1 cellular context compared by ENCODE assay signal in the genomic region with DNA sequence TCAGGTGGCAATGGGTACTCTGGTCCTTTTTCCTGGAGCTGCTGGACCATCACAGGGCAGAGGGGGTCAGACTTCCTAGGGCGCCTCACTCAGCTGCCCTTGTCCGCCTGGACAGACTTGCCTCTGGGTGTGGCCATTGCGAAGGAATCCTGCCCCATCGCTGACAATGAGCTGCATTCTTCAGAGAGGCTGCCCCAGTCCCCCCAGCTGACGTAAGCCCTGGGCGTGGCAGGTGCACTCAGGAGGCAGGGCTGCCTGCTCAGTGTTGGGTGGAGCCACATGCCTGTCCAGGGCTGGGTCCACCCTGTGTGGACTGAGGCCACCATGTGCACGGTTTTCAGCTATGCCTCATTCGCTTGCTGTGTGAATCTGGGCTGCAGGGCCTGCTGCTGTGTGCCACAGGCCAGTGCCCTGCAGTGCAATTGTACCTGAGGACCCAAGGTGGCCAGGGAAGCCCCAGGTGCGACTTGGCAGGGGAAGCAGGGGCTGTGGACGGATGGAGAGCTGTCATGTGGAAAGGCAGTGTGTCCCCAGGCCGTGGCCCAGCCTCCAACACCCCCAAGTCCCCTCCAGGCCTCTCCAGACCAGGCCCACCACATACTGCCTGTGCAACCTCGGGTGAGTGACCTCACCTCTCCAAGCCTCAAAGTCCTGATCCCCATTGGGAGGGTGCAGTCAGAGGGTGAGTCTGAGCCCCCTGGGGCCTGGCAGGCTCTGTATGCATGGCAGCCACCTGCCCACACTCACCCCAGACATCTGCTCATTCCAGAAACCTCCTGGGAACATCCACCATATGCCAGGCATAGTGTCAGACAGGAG.
TF ChIP-seq lines count a peak whose summit lies in the region.

No MANE protein-coding gene starts in this region.

TF ChIP-seq in K562, 482 proteins besides CTCF, POLR2A, EP300 and RAD21 (continued from another document and continues in another):
- TF ChIP-seq, protein P1, sequence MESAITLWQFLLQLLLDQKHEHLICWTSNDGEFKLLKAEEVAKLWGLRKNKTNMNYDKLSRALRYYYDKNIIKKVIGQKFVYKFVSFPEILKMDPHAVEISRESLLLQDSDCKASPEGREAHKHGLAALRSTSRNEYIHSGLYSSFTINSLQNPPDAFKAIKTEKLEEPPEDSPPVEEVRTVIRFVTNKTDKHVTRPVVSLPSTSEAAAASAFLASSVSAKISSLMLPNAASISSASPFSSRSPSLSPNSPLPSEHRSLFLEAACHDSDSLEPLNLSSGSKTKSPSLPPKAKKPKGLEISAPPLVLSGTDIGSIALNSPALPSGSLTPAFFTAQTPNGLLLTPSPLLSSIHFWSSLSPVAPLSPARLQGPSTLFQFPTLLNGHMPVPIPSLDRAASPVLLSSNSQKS (CRISPR knock-in tag; IDR thresholded peaks at IDR 0.05) = no peak
- TF ChIP-seq, protein P2, sequence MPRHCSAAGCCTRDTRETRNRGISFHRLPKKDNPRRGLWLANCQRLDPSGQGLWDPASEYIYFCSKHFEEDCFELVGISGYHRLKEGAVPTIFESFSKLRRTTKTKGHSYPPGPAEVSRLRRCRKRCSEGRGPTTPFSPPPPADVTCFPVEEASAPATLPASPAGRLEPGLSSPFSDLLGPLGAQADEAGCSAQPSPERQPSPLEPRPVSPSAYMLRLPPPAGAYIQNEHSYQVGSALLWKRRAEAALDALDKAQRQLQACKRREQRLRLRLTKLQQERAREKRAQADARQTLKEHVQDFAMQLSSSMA (CRISPR knock-in tag; IDR thresholded peaks at IDR 0.05) = no peak
- TF ChIP-seq, protein P3, sequence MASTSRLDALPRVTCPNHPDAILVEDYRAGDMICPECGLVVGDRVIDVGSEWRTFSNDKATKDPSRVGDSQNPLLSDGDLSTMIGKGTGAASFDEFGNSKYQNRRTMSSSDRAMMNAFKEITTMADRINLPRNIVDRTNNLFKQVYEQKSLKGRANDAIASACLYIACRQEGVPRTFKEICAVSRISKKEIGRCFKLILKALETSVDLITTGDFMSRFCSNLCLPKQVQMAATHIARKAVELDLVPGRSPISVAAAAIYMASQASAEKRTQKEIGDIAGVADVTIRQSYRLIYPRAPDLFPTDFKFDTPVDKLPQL (IDR thresholded peaks at IDR 0.05; ENCODE audit: extremely low read depth, insufficient read length) = no peak
- no peak for TF ChIP-seq NR1H2 (CRISPR knock-in tag; IDR thresholded peaks at IDR 0.05)
- TF ChIP-seq HMG20A (CRISPR knock-in tag; conservative IDR thresholded peaks at IDR 0.05) = no peak
- TF ChIP-seq, protein P4, sequence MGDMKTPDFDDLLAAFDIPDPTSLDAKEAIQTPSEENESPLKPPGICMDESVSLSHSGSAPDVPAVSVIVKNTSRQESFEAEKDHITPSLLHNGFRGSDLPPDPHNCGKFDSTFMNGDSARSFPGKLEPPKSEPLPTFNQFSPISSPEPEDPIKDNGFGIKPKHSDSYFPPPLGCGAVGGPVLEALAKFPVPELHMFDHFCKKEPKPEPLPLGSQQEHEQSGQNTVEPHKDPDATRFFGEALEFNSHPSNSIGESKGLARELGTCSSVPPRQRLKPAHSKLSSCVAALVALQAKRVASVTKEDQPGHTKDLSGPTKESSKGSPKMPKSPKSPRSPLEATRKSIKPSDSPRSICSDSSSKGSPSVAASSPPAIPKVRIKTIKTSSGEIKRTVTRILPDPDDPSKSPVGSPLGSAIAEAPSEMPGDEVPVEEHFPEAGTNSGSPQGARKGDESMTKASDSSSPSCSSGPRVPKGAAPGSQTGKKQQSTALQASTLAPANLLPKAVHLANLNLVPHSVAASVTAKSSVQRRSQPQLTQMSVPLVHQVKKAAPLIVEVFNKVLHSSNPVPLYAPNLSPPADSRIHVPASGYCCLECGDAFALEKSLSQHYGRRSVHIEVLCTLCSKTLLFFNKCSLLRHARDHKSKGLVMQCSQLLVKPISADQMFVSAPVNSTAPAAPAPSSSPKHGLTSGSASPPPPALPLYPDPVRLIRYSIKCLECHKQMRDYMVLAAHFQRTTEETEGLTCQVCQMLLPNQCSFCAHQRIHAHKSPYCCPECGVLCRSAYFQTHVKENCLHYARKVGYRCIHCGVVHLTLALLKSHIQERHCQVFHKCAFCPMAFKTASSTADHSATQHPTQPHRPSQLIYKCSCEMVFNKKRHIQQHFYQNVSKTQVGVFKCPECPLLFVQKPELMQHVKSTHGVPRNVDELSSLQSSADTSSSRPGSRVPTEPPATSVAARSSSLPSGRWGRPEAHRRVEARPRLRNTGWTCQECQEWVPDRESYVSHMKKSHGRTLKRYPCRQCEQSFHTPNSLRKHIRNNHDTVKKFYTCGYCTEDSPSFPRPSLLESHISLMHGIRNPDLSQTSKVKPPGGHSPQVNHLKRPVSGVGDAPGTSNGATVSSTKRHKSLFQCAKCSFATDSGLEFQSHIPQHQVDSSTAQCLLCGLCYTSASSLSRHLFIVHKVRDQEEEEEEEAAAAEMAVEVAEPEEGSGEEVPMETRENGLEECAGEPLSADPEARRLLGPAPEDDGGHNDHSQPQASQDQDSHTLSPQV (IDR thresholded peaks at IDR 0.05) = no peak
- peak; percentile 36; the same call in 1 of the 2 replicates for TF ChIP-seq MXI1 (IDR thresholded peaks at IDR 0.05; ENCODE audit: low read depth, low read length)
- no peak for TF ChIP-seq MEIS2 (IDR thresholded peaks at IDR 0.05; ENCODE audit: partially characterized antibody)
- TF ChIP-seq FOSL1 (tag; conservative IDR thresholded peaks at IDR 0.05) = no peak
- TF ChIP-seq HMGN3 (IDR thresholded peaks at IDR 0.05; ENCODE audit: borderline replicate concordance, extremely low read depth, insufficient read length, low read depth, low read length) = no peak
- no peak for TF ChIP-seq PYGO2 (tag; IDR thresholded peaks at IDR 0.05)
- no peak for TF ChIP-seq KLF13 (tag; IDR thresholded peaks at IDR 0.05; ENCODE audit: borderline replicate concordance, low read depth)
- TF ChIP-seq, protein P5, sequence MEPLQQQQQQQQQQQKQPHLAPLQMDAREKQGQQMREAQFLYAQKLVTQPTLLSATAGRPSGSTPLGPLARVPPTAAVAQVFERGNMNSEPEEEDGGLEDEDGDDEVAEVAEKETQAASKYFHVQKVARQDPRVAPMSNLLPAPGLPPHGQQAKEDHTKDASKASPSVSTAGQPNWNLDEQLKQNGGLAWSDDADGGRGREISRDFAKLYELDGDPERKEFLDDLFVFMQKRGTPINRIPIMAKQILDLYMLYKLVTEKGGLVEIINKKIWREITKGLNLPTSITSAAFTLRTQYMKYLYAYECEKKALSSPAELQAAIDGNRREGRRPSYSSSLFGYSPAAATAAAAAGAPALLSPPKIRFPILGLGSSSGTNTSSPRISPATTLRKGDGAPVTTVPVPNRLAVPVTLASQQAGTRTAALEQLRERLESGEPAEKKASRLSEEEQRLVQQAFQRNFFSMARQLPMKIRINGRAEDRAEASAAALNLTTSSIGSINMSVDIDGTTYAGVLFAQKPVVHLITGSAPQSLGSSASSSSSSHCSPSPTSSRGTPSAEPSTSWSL (CRISPR knock-in tag; IDR thresholded peaks at IDR 0.05; ENCODE audit: borderline replicate concordance) = no peak
- no peak for TF ChIP-seq TAF7 (tag; IDR thresholded peaks at IDR 0.05)
- TF ChIP-seq SMARCA5 (IDR thresholded peaks at IDR 0.05) = no peak
- TF ChIP-seq, protein P6, sequence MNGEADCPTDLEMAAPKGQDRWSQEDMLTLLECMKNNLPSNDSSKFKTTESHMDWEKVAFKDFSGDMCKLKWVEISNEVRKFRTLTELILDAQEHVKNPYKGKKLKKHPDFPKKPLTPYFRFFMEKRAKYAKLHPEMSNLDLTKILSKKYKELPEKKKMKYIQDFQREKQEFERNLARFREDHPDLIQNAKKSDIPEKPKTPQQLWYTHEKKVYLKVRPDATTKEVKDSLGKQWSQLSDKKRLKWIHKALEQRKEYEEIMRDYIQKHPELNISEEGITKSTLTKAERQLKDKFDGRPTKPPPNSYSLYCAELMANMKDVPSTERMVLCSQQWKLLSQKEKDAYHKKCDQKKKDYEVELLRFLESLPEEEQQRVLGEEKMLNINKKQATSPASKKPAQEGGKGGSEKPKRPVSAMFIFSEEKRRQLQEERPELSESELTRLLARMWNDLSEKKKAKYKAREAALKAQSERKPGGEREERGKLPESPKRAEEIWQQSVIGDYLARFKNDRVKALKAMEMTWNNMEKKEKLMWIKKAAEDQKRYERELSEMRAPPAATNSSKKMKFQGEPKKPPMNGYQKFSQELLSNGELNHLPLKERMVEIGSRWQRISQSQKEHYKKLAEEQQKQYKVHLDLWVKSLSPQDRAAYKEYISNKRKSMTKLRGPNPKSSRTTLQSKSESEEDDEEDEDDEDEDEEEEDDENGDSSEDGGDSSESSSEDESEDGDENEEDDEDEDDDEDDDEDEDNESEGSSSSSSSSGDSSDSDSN (IDR thresholded peaks at IDR 0.05; ENCODE audit: borderline replicate concordance in 1 of 2, low read depth in 2 of 2, low read length in 2 of 2) = no peak
- TF ChIP-seq, protein P7, sequence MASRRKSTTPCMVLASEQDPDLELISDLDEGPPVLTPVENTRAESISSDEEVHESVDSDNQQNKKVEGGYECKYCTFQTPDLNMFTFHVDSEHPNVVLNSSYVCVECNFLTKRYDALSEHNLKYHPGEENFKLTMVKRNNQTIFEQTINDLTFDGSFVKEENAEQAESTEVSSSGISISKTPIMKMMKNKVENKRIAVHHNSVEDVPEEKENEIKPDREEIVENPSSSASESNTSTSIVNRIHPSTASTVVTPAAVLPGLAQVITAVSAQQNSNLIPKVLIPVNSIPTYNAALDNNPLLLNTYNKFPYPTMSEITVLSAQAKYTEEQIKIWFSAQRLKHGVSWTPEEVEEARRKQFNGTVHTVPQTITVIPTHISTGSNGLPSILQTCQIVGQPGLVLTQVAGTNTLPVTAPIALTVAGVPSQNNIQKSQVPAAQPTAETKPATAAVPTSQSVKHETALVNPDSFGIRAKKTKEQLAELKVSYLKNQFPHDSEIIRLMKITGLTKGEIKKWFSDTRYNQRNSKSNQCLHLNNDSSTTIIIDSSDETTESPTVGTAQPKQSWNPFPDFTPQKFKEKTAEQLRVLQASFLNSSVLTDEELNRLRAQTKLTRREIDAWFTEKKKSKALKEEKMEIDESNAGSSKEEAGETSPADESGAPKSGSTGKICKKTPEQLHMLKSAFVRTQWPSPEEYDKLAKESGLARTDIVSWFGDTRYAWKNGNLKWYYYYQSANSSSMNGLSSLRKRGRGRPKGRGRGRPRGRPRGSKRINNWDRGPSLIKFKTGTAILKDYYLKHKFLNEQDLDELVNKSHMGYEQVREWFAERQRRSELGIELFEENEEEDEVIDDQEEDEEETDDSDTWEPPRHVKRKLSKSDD (conservative IDR thresholded peaks at IDR 0.05; ENCODE audit: low read length) = no peak
- no peak for TF ChIP-seq NFIX (CRISPR knock-in tag; IDR thresholded peaks at IDR 0.05; ENCODE audit: low read depth)
- TF ChIP-seq ZC3H11A (IDR thresholded peaks at IDR 0.05; ENCODE audit: low read depth, low read length) = no peak
- peak in 1 of 2 experiments; percentile 91; a peak in 2 of 4 replicates for TF ChIP-seq TEAD1 (CRISPR knock-in tag; IDR thresholded peaks at IDR 0.05)
- TF ChIP-seq, protein P8, sequence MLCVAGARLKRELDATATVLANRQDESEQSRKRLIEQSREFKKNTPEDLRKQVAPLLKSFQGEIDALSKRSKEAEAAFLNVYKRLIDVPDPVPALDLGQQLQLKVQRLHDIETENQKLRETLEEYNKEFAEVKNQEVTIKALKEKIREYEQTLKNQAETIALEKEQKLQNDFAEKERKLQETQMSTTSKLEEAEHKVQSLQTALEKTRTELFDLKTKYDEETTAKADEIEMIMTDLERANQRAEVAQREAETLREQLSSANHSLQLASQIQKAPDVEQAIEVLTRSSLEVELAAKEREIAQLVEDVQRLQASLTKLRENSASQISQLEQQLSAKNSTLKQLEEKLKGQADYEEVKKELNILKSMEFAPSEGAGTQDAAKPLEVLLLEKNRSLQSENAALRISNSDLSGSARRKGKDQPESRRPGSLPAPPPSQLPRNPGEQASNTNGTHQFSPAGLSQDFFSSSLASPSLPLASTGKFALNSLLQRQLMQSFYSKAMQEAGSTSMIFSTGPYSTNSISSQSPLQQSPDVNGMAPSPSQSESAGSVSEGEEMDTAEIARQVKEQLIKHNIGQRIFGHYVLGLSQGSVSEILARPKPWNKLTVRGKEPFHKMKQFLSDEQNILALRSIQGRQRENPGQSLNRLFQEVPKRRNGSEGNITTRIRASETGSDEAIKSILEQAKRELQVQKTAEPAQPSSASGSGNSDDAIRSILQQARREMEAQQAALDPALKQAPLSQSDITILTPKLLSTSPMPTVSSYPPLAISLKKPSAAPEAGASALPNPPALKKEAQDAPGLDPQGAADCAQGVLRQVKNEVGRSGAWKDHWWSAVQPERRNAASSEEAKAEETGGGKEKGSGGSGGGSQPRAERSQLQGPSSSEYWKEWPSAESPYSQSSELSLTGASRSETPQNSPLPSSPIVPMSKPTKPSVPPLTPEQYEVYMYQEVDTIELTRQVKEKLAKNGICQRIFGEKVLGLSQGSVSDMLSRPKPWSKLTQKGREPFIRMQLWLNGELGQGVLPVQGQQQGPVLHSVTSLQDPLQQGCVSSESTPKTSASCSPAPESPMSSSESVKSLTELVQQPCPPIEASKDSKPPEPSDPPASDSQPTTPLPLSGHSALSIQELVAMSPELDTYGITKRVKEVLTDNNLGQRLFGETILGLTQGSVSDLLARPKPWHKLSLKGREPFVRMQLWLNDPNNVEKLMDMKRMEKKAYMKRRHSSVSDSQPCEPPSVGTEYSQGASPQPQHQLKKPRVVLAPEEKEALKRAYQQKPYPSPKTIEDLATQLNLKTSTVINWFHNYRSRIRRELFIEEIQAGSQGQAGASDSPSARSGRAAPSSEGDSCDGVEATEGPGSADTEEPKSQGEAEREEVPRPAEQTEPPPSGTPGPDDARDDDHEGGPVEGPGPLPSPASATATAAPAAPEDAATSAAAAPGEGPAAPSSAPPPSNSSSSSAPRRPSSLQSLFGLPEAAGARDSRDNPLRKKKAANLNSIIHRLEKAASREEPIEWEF (CRISPR knock-in tag; IDR thresholded peaks at IDR 0.05) = no peak
- TF ChIP-seq GABPB1 (CRISPR knock-in tag; IDR thresholded peaks at IDR 0.05) = no peak
